ENCODE assay signal across 8 cellular contexts in genomic region chr10:7787150-7787856, GRCh38.
DNase-seq lines count a peak whose midpoint lies in the region; ATAC-seq and TF ChIP-seq lines count a peak whose summit lies in the region.

No MANE protein-coding gene starts in this region.

- no peak overlapping the region for H3K4me3 Mint-ChIP-seq in activated naive CD4-positive, alpha-beta T cell treated with anti-CD3 and anti-CD28 coated beads, Interleukin-2, amount 10 ng/mL, durations not matched to agents 7 days and 5 days
- H3K4me3 Mint-ChIP-seq in stimulated activated naive CD8-positive, alpha-beta T cell treated with anti-CD3 and anti-CD28 coated beads, Interleukin-15, amount 100 ng/mL, for 72 hours, result no peak overlapping the region

- peak; percentile 15 for DNase-seq in activated naive CD4-positive, alpha-beta T cell treated with Interleukin-2 at 50 U/mL for 16 hours
- no peak for DNase-seq in activated naive CD4-positive, alpha-beta T cell treated with anti-CD3 and anti-CD28 coated beads, Interleukin-2, amount 10 ng/mL, durations not matched to agents 7 days and 5 days
- DNase-seq in iPS DF 6.9 (ENCODE audit: low read depth, low spot score), result no peak
- DNase-seq in stimulated activated naive CD8-positive, alpha-beta T cell treated with anti-CD3 and anti-CD28 coated beads, Interleukin-15, amount 100 ng/mL, for 72 hours, result no peak
- DNase-seq in Ammon's horn (ENCODE audit: low spot score), result no peak

- H3K4me3 ChIP-seq in WI38 (ENCODE audit: low read depth, low read length) (peak overlapping the region; percentile 97), iPS DF 6.9 (ENCODE audit: low read length) (peak overlapping the region; percentile 84)

- no peaks in the 10 kb centered on the region for H3K9me3 Mint-ChIP-seq in activated naive CD4-positive, alpha-beta T cell treated with anti-CD3 and anti-CD28 coated beads, Interleukin-2, amount 10 ng/mL, durations not matched to agents 7 days and 5 days
- H3K9me3 Mint-ChIP-seq in stimulated activated naive CD8-positive, alpha-beta T cell treated with anti-CD3 and anti-CD28 coated beads, Interleukin-15, amount 100 ng/mL, for 72 hours, result no peaks in the 10 kb centered on the region

- H3K4me1 ChIP-seq in iPS DF 6.9 (ENCODE audit: control insufficient read depth, insufficient read depth, low read length), result no peaks in the 10 kb centered on the region

- TF ChIP-seq CTCF in WI38 (IDR thresholded peaks at IDR 0.05; ENCODE audit: low read depth, low read length), result no peak

- no peaks in the 10 kb centered on the region for H3K9me3 ChIP-seq in iPS DF 6.9 (ENCODE audit: control insufficient read depth, insufficient read depth, low read length)

- H3K4me1 Mint-ChIP-seq in activated naive CD4-positive, alpha-beta T cell treated with anti-CD3 and anti-CD28 coated beads, Interleukin-2, amount 10 ng/mL, durations not matched to agents 7 days and 5 days, result peaks cover 48% of the 10 kb centered on the region
- peaks cover 30% of the 10 kb centered on the region for H3K4me1 Mint-ChIP-seq in stimulated activated naive CD8-positive, alpha-beta T cell treated with anti-CD3 and anti-CD28 coated beads, Interleukin-15, amount 100 ng/mL, for 72 hours

- peaks cover 20% of the 10 kb centered on the region for H3K36me3 Mint-ChIP-seq in activated naive CD4-positive, alpha-beta T cell treated with anti-CD3 and anti-CD28 coated beads, Interleukin-2, amount 10 ng/mL, durations not matched to agents 7 days and 5 days

- ATAC-seq in HG03060 (IDR thresholded peaks at IDR 0.05; ENCODE audit: low read depth, unreplicated experiment), result peak; percentile 7
- ATAC-seq in stimulated activated naive CD8-positive, alpha-beta T cell treated with anti-CD3 and anti-CD28 coated beads, Interleukin-15, amount 100 ng/mL, for 72 hours, result peak; percentile 16
- ATAC-seq in GM21576 (IDR thresholded peaks at IDR 0.05; ENCODE audit: unreplicated experiment), result no peak

- no peaks in the 10 kb centered on the region for H3K36me3 ChIP-seq in iPS DF 6.9 (ENCODE audit: control insufficient read depth, insufficient read depth, low read length)

- CTCF ChIA-PET in activated naive CD4-positive, alpha-beta T cell treated with anti-CD3 and anti-CD28 coated beads, Interleukin-2, amount 10 ng/mL, durations not matched to agents 7 days and 5 days (lab: Charles Lee), result interaction anchor here (1.0 to 1.4 kb wide), 2 partner anchors 31 to 101 kb away, joined by 3 to 4 read pairs; partner anchors contain the start of gene TAF3

- WGBS in iPS DF 6.9 (ENCODE audit: insufficient coverage, insufficient read length), result no CpG with 5 or more reads among the region's 26 CpGs

- no peaks in the 10 kb centered on the region for H3K27me3 ChIP-seq in iPS DF 6.9 (ENCODE audit: control insufficient read depth, insufficient read depth, low read length)

- no peaks in the 10 kb centered on the region for H3K27me3 Mint-ChIP-seq in activated naive CD4-positive, alpha-beta T cell treated with anti-CD3 and anti-CD28 coated beads, Interleukin-2, amount 10 ng/mL, durations not matched to agents 7 days and 5 days
- no peaks in the 10 kb centered on the region for H3K27me3 Mint-ChIP-seq in stimulated activated naive CD8-positive, alpha-beta T cell treated with anti-CD3 and anti-CD28 coated beads, Interleukin-15, amount 100 ng/mL, for 72 hours

- no peak overlapping the region for H3K27ac ChIP-seq in iPS DF 6.9 (ENCODE audit: low read length)

- H3K27ac Mint-ChIP-seq in activated naive CD4-positive, alpha-beta T cell treated with anti-CD3 and anti-CD28 coated beads, Interleukin-2, amount 10 ng/mL, durations not matched to agents 7 days and 5 days, result no peak overlapping the region
- no peak overlapping the region for H3K27ac Mint-ChIP-seq in stimulated activated naive CD8-positive, alpha-beta T cell treated with anti-CD3 and anti-CD28 coated beads, Interleukin-15, amount 100 ng/mL, for 72 hours
